18 cellular contexts compared by ENCODE assay signal in genomic region chr4:185761352-185762235, GRCh38. TPM values are rescaled to one million over a fixed set of nuclear protein-coding genes. Genes with fewer than 3 reads are reported as not detected.
A peak's percentile ranks its signal among the peaks of the same experiment; 100 is the strongest.
DNase-seq lines count a peak whose midpoint lies in the region; ATAC-seq and TF ChIP-seq lines count a peak whose summit lies in the region.
"Had no signal": no experiment of that assay in that cellular context is flagged by ENCODE, and none has a peak within 500 bp of the region (broad histone marks: within the 10 kb centered on the region; RNA-seq: fewer than 3 reads in every experiment).

No MANE protein-coding gene starts in this region.

- peak; percentile 52 for ATAC-seq in left lung
- ATAC-seq in HG03432 (IDR thresholded peaks at IDR 0.05; ENCODE audit: unreplicated experiment): no peak
- ATAC-seq: mucosa of descending colon had no signal

- 50 to 54% (median 52%) methylated on average over 9 of the region's 9 CpGs for WGBS in adrenal gland, 4 donors
- WGBS in suprapubic skin: 53% methylated on average over 9 of the region's 9 CpGs
- WGBS in smooth muscle cell (ENCODE audit: low lambda C conversion rate): 91% methylated on average over 9 of the region's 9 CpGs

- H2AFZ ChIP-seq in smooth muscle cell (ENCODE audit: low read depth): no peak overlapping the region

- no peak for TF ChIP-seq CTCF in adrenal gland (IDR thresholded peaks at IDR 0.05)
- TF ChIP-seq CTCF in epithelial cell of esophagus (IDR thresholded peaks at IDR 0.05; ENCODE audit: insufficient read depth, low read depth, low read length, missing control alignments): no peak
- no peak for TF ChIP-seq CTCF in left lung (IDR thresholded peaks at IDR 0.05)
- TF ChIP-seq CTCF in suprapubic skin (IDR thresholded peaks at IDR 0.05): no peak
- no peak for TF ChIP-seq CTCF in smooth muscle cell (IDR thresholded peaks at IDR 0.05; ENCODE audit: borderline replicate concordance, insufficient read depth, poor library complexity, severe bottlenecking)
- TF ChIP-seq CTCF in dorsolateral prefrontal cortex (IDR thresholded peaks at IDR 0.05 in 54 of 56, conservative IDR thresholded peaks at IDR 0.05 in 2 of 56; ENCODE audit: low read depth in 1 of 56, partially characterized antibody in 56 of 56): no peak

- peak in 3 of 7 donors; percentile 49 to 65 (median 57) for DNase-seq in adrenal gland
- DNase-seq in epithelial cell of esophagus (ENCODE audit: low read depth): peak; percentile 36
- DNase-seq in left lung: no peak
- no peak for DNase-seq in suprapubic skin (ENCODE audit: low spot score in 2 of 2)
- DNase-seq in smooth muscle cell (lab: John Stamatoyannopoulos, UW; ENCODE audit: unreplicated experiment): no peak
- DNase-seq in effector CD8-positive, alpha-beta T cell (lab: John Stamatoyannopoulos, UW): no peak
- DNase-seq in dorsolateral prefrontal cortex: no peak
- DNase-seq: activated effector memory CD4-positive, alpha-beta T cell treated with Interleukin-2 at 50 U/mL for 16 hours; KG1; mucosa of descending colon; NCI-H1436; occipital lobe; stimulated activated CD4-positive, alpha-beta T cell treated with anti-CD3 and anti-CD28 coated beads, Interleukin-12 subunit alpha, Interleukin-12 subunit beta, amount 100 ng/mL, for 4 hours had no signal

- H3K9ac ChIP-seq in smooth muscle cell (ENCODE audit: low read depth): no peak overlapping the region
- H3K9ac ChIP-seq: BLaER1 had no signal

- H3K4me2 ChIP-seq in smooth muscle cell: no peak overlapping the region
- H3K4me2 ChIP-seq: BLaER1 had no signal

- H3K27me3 ChIP-seq in adrenal gland (no peaks in the 10 kb centered on the region), left lung (no peaks in the 10 kb centered on the region), suprapubic skin (no peaks in the 10 kb centered on the region), smooth muscle cell (ENCODE audit: low read depth) (peaks cover 16% of the 10 kb centered on the region), dorsolateral prefrontal cortex (peaks cover 0 to 6% (median 0%) of the 10 kb centered on the region in 45 donors)
- H3K27me3 ChIP-seq: BLaER1 had no signal

- H3K27ac ChIP-seq in adrenal gland (peak overlapping the region in 4 of 5 donors; percentile 3 to 59 (median 54)), left lung (peak overlapping the region; percentile 11 to 64), suprapubic skin (peak overlapping the region; percentile 27), smooth muscle cell (ENCODE audit: low read depth) (no peak overlapping the region), dorsolateral prefrontal cortex (peak overlapping the region in 4 of 59 donors; percentile 3 to 40 (median 26))
- H3K27ac ChIP-seq: BLaER1, HL-60 had no signal

- no peaks in the 10 kb centered on the region for H3K79me2 ChIP-seq in smooth muscle cell (ENCODE audit: low read depth)

- H4K20me1 ChIP-seq in smooth muscle cell (ENCODE audit: low read depth): no peaks in the 10 kb centered on the region
- H4K20me1 ChIP-seq: BLaER1 had no signal

- TF ChIP-seq EP300 in suprapubic skin (IDR thresholded peaks at IDR 0.05): no peak

- no peaks in the 10 kb centered on the region for H3F3A ChIP-seq in smooth muscle cell (ENCODE audit: low read depth)

- H3K4me3 ChIP-seq in adrenal gland (no peak overlapping the region), epithelial cell of esophagus (ENCODE audit: low read length) (no peak overlapping the region), left lung (peak overlapping the region in 1 of 2 donors; percentile 16), suprapubic skin (no peak overlapping the region), smooth muscle cell (no peak overlapping the region), dorsolateral prefrontal cortex (no peak overlapping the region)
- H3K4me3 ChIP-seq: BLaER1, mucosa of descending colon had no signal

- no peaks in the 10 kb centered on the region for H3K9me3 ChIP-seq in adrenal gland (replicated peaks in 1 of 3)
- H3K9me3 ChIP-seq in left lung: no peaks in the 10 kb centered on the region
- no peaks in the 10 kb centered on the region for H3K9me3 ChIP-seq in suprapubic skin
- H3K9me3 ChIP-seq in smooth muscle cell (replicated peaks; ENCODE audit: low read depth): no peaks in the 10 kb centered on the region
- H3K9me3 ChIP-seq: BLaER1, mucosa of descending colon had no signal

- H3K36me3 ChIP-seq in adrenal gland (replicated peaks in 1 of 2): no peaks in the 10 kb centered on the region
- no peaks in the 10 kb centered on the region for H3K36me3 ChIP-seq in left lung
- no peaks in the 10 kb centered on the region for H3K36me3 ChIP-seq in suprapubic skin
- H3K36me3 ChIP-seq in smooth muscle cell (ENCODE audit: low read depth): no peaks in the 10 kb centered on the region
- H3K36me3 ChIP-seq: BLaER1 had no signal

- TF ChIP-seq POLR2A in adrenal gland (IDR thresholded peaks at IDR 0.05) (peak in 1 of 2 donors; percentile 9), suprapubic skin (IDR thresholded peaks at IDR 0.05) (no peak)

- intact Hi-C loops in adrenal gland (cut with DNase I) (no loop called here), left lung (cut with DNase I) (no loop called here), dorsolateral prefrontal cortex (cut with DNase I) (no loop called here)

- peaks cover 19 to 20% of the 10 kb centered on the region in 2 donors for H3K4me1 ChIP-seq in adrenal gland (replicated peaks in 1 of 2)
- no peaks in the 10 kb centered on the region for H3K4me1 ChIP-seq in left lung
- H3K4me1 ChIP-seq in suprapubic skin: peaks cover 4% of the 10 kb centered on the region
- no peaks in the 10 kb centered on the region for H3K4me1 ChIP-seq in smooth muscle cell (ENCODE audit: low read depth)

RNA-seq across cellular contexts. Expression of gene SORBS2, which starts 50.4 kb away (rescaled TPM):
- 100 to 1,000 TPM; 462 to 875 (median 657) TPM for total RNA-seq in adrenal gland
- 100 to 1,000 TPM; 129 to 542 (median 186) TPM for polyA plus RNA-seq in adrenal gland
- total RNA-seq in left lung: 10 to 100 TPM; 36.5 to 50.8 TPM
- 10 to 100 TPM; 17.4 to 40.8 (median 21.9) TPM for total RNA-seq in suprapubic skin
- total RNA-seq in smooth muscle cell: 5.9 and 36.6 TPM in 2 replicates
- polyA plus RNA-seq in smooth muscle cell: 5.5 and 9.0 TPM in 2 replicates
- 100 to 1,000 TPM in 112 of 120 experiments, 10 to 100 TPM in 8; 56.6 to 292 (median 139) TPM for total RNA-seq in dorsolateral prefrontal cortex
- total RNA-seq: activated CD8-positive, alpha-beta memory T cell treated with anti-CD3 and anti-CD28 coated beads for 36 hours; T-helper 1 cell treated with Interleukin-12 subunit alpha and Interleukin-12 subunit beta and Interleukin-4 antibody, amounts not matched to agents 30 ng/mL and 1 ng/mL, for 36 hours had no signal
